Comparison of ENCODE assay signal across 17 cellular contexts in the genomic region with DNA sequence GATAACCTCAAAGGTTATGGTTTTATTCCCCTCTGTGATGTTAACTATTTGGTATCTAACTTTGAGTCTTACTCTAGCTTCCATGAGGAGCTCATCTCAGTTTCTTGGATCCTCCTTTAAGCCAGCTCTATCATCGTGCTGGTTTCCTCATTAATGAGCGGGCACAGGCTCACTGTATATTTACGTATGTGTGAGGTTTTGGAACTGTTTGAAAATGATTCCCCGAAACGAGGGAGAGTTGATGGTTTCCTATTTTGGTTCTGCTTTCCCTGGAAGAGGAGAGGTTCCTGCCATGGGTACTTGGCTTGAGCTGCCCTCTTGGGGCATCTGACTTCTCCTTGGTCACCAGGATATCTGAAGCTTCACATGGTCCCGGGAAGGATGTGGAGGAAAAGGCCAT. TPM values are rescaled to one million over a fixed set of nuclear protein-coding genes. Genes with fewer than 3 reads are reported as not detected.
DNase-seq lines count a peak whose midpoint lies in the region; ATAC-seq and TF ChIP-seq lines count a peak whose summit lies in the region.
"Had no signal": no experiment of that assay in that cellular context is flagged by ENCODE, and none has a peak within 500 bp of the region (broad histone marks: within the 10 kb centered on the region; RNA-seq: fewer than 3 reads in every experiment).

No MANE protein-coding gene starts in this region.

- no peak for ATAC-seq in activated CD8-positive, alpha-beta memory T cell treated with anti-CD3 and anti-CD28 coated beads, Interleukin-2, amount 10 ng/mL, durations not matched to agents 7 days and 5 days
- no peak for ATAC-seq in GM21576 (IDR thresholded peaks at IDR 0.05; ENCODE audit: unreplicated experiment)

- H3K4me1 Mint-ChIP-seq in activated CD8-positive, alpha-beta memory T cell treated with anti-CD3 and anti-CD28 coated beads, Interleukin-2, amount 10 ng/mL, durations not matched to agents 7 days and 5 days = peaks cover 58% of the 10 kb centered on the region
- H3K4me1 Mint-ChIP-seq in IgD-negative memory B cell (peaks cover 44 to 59% (median 59%) of the 10 kb centered on the region in 3 donors), progenitor cell of endocrine pancreas (ENCODE audit: low read depth) (peaks cover 9% of the 10 kb centered on the region)
- H3K4me1 Mint-ChIP-seq in activated naive CD8-positive, alpha-beta T cell treated with anti-CD3 and anti-CD28 coated beads for 36 hours = peaks cover 68% of the 10 kb centered on the region

- no peak for TF ChIP-seq CTCF in progenitor cell of endocrine pancreas (IDR thresholded peaks at IDR 0.05; ENCODE audit: unreplicated experiment)

- DNase-seq in activated CD8-positive, alpha-beta memory T cell treated with anti-CD3 and anti-CD28 coated beads, Interleukin-2, amount 10 ng/mL, durations not matched to agents 7 days and 5 days = no peak
- no peak for DNase-seq in activated CD8-positive, alpha-beta memory T cell treated with anti-CD3 and anti-CD28 coated beads for 24 hours
- DNase-seq in activated naive CD8-positive, alpha-beta T cell treated with anti-CD3 and anti-CD28 coated beads for 36 hours = no peak
- DNase-seq in progenitor cell of endocrine pancreas (ENCODE audit: low spot score, unreplicated experiment) (no peak), erythroblast (lab: John Stamatoyannopoulos, UW) (no peak), ACHN (no peak)
- DNase-seq: brain microvascular endothelial cell; GDM1; NCI-H526 treated with DMSO at 0.1 percent for 48 hours; nucleus accumbens; sigmoid colon; stimulated activated CD4-positive, alpha-beta T cell treated with anti-CD3 and anti-CD28 coated beads, Interleukin-2, amount 100 ng/mL, for 24 hours; trophoblast cell had no signal

- in situ Hi-C loops in ACHN (cut with HindIII; ENCODE audit: low pct_ligation_motif_present, low pct_unique_long_range_greater_than_20kb, low sequenced_read_pairs) = no loop called here

- H3K27ac Mint-ChIP-seq in activated CD8-positive, alpha-beta memory T cell treated with anti-CD3 and anti-CD28 coated beads, Interleukin-2, amount 10 ng/mL, durations not matched to agents 7 days and 5 days = peak overlapping the region; percentile 85
- peak overlapping the region; percentile 90 to 99 (median 99) for H3K27ac Mint-ChIP-seq in IgD-negative memory B cell
- H3K27ac Mint-ChIP-seq in activated naive CD8-positive, alpha-beta T cell treated with anti-CD3 and anti-CD28 coated beads for 36 hours = peak overlapping the region; percentile 80
- H3K27ac Mint-ChIP-seq in progenitor cell of endocrine pancreas = peak overlapping the region; percentile 53

- TF ChIP-seq POLR2A in erythroblast (IDR thresholded peaks at IDR 0.05; ENCODE audit: low read length) = no peak

- H3K9me3 Mint-ChIP-seq in activated CD8-positive, alpha-beta memory T cell treated with anti-CD3 and anti-CD28 coated beads, Interleukin-2, amount 10 ng/mL, durations not matched to agents 7 days and 5 days (ENCODE audit: low read depth) = no peaks in the 10 kb centered on the region
- H3K9me3 Mint-ChIP-seq in IgD-negative memory B cell = no peaks in the 10 kb centered on the region
- no peaks in the 10 kb centered on the region for H3K9me3 Mint-ChIP-seq in activated naive CD8-positive, alpha-beta T cell treated with anti-CD3 and anti-CD28 coated beads for 36 hours
- no peaks in the 10 kb centered on the region for H3K9me3 Mint-ChIP-seq in progenitor cell of endocrine pancreas (ENCODE audit: low read depth)

- H3K27me3 Mint-ChIP-seq in activated CD8-positive, alpha-beta memory T cell treated with anti-CD3 and anti-CD28 coated beads, Interleukin-2, amount 10 ng/mL, durations not matched to agents 7 days and 5 days = no peaks in the 10 kb centered on the region
- H3K27me3 Mint-ChIP-seq in IgD-negative memory B cell = no peaks in the 10 kb centered on the region
- H3K27me3 Mint-ChIP-seq in activated naive CD8-positive, alpha-beta T cell treated with anti-CD3 and anti-CD28 coated beads for 36 hours = no peaks in the 10 kb centered on the region
- peaks cover 37% of the 10 kb centered on the region for H3K27me3 Mint-ChIP-seq in progenitor cell of endocrine pancreas

- peaks cover 54% of the 10 kb centered on the region for H3K36me3 Mint-ChIP-seq in activated CD8-positive, alpha-beta memory T cell treated with anti-CD3 and anti-CD28 coated beads, Interleukin-2, amount 10 ng/mL, durations not matched to agents 7 days and 5 days
- peaks cover 13% of the 10 kb centered on the region for H3K36me3 Mint-ChIP-seq in IgD-negative memory B cell
- peaks cover 63% of the 10 kb centered on the region for H3K36me3 Mint-ChIP-seq in activated naive CD8-positive, alpha-beta T cell treated with anti-CD3 and anti-CD28 coated beads for 36 hours
- no peaks in the 10 kb centered on the region for H3K36me3 Mint-ChIP-seq in progenitor cell of endocrine pancreas (ENCODE audit: insufficient read depth)

- CTCF ChIA-PET in activated CD8-positive, alpha-beta memory T cell treated with anti-CD3 and anti-CD28 coated beads, Interleukin-2, amount 10 ng/mL, durations not matched to agents 7 days and 5 days (lab: Charles Lee) = interaction anchor here (0.8 to 2.1 kb wide), 5 partner anchors 11 to 154 kb away, joined by 3 to 10 read pairs (median 3); no protein-coding TSS in a partner anchor

- no peak overlapping the region for H3K4me3 Mint-ChIP-seq in activated CD8-positive, alpha-beta memory T cell treated with anti-CD3 and anti-CD28 coated beads, Interleukin-2, amount 10 ng/mL, durations not matched to agents 7 days and 5 days
- peak overlapping the region in 3 of 4 donors; percentile 70 to 85 (median 79) for H3K4me3 Mint-ChIP-seq in IgD-negative memory B cell
- peak overlapping the region; percentile 42 for H3K4me3 Mint-ChIP-seq in activated naive CD8-positive, alpha-beta T cell treated with anti-CD3 and anti-CD28 coated beads for 36 hours
- no peak overlapping the region for H3K4me3 Mint-ChIP-seq in progenitor cell of endocrine pancreas (ENCODE audit: low read depth)

RNA-seq across cellular contexts. Expression of a gene that starts 32.7 kb away (rescaled TPM):
- 1 to 10 TPM; 1.3 to 4.9 TPM for total RNA-seq in activated CD8-positive, alpha-beta memory T cell treated with anti-CD3 and anti-CD28 coated beads, Interleukin-2, amount 10 ng/mL, durations not matched to agents 7 days and 5 days
- polyA plus RNA-seq in IgD-negative memory B cell = 7.7 TPM
- 1 to 10 TPM in 1 of 2 experiments, under 1 TPM in 1; 0.88 to 1.0 TPM for total RNA-seq in activated naive CD8-positive, alpha-beta T cell treated with anti-CD3 and anti-CD28 coated beads for 36 hours
- 0.07 TPM in 1 of 2 replicates, not detected in the other for total RNA-seq in progenitor cell of endocrine pancreas
- total RNA-seq: fibroblast of lung, kidney epithelial cell had no signal

Comparison
In these comparisons a context has a peak if more than half of its experiments do, and no peak if none do; other contexts are left out.
1. H3K4me3 Mint-ChIP-seq: peak in IgD-negative memory B cell (3 of 4) and activated naive CD8-positive, alpha-beta T cell treated with anti-CD3 and anti-CD28 coated beads for 36 hours (single experiment); none in activated CD8-positive, alpha-beta memory T cell treated with anti-CD3 and anti-CD28 coated beads, Interleukin-2, amount 10 ng/mL, durations not matched to agents 7 days and 5 days (single experiment) and progenitor cell of endocrine pancreas (single experiment).
2. Peak in every context shown above with its lines, with median percentiles within 50 percentile points of each other: H3K27ac Mint-ChIP-seq.